Comparison of ENCODE assay signal across 19 cellular contexts in genomic region chr2:43163365-43163715, GRCh38.
DNase-seq lines count a peak whose midpoint lies in the region; ATAC-seq and TF ChIP-seq lines count a peak whose summit lies in the region.
"Had no signal": no experiment of that assay in that cellular context is flagged by ENCODE, and none has a peak within 500 bp of the region (broad histone marks: within the 10 kb centered on the region; RNA-seq: fewer than 3 reads in every experiment).

No MANE protein-coding gene starts in this region.

- CTCF ChIA-PET in CD8-positive, alpha-beta T cell (lab: Charles Lee): interaction anchor here (1.1 to 26.6 kb wide), 4 partner anchors 8 to 216 kb away, joined by 3 to 537 read pairs (median 22); partner anchors contain the start of gene ZFP36L2
- CTCF ChIA-PET in RWPE1 (lab: Yijun Ruan, JAX): no interaction called here

- H3K36me3 ChIP-seq in CD8-positive, alpha-beta T cell (ENCODE audit: insufficient read depth, low read length): no peaks in the 10 kb centered on the region
- no peaks in the 10 kb centered on the region for H3K36me3 ChIP-seq in neutrophil
- H3K36me3 ChIP-seq: left ventricle myocardium inferior, MG63, prostate gland had no signal

- POLR2A ChIA-PET in CD8-positive, alpha-beta T cell (lab: Charles Lee): interaction anchor here (28.3 kb wide), 1 partner anchor 59 kb away, joined by 828 read pairs; the partner anchor contains the start of gene ZFP36L2
- POLR2A ChIA-PET in RWPE1 (lab: Yijun Ruan, JAX; ENCODE audit: low non-redundant PET): no interaction called here

- H3K27ac ChIP-seq in CD8-positive, alpha-beta T cell (ENCODE audit: low read depth, low read length): no peak overlapping the region
- H3K27ac ChIP-seq in RWPE1: peak overlapping the region; percentile 100
- H3K27ac ChIP-seq in neutrophil: peak overlapping the region; percentile 27
- H3K27ac ChIP-seq: coronary artery, left ventricle myocardium inferior, prostate gland had no signal

- no peaks in the 10 kb centered on the region for H3K9me3 ChIP-seq in CD8-positive, alpha-beta T cell (ENCODE audit: low read length)
- no peaks in the 10 kb centered on the region for H3K9me3 ChIP-seq in neutrophil
- H3K9me3 ChIP-seq: left ventricle myocardium inferior, MG63, prostate gland had no signal

- intact Hi-C loops in CD8-positive, alpha-beta T cell (cut with DNase I, micrococcal nuclease): no loop called here

- H3K36me3 Mint-ChIP-seq in CD8-positive, alpha-beta T cell: no peaks in the 10 kb centered on the region

- no peaks in the 10 kb centered on the region for H3K27me3 Mint-ChIP-seq in CD8-positive, alpha-beta T cell (ENCODE audit: low read depth)

- no peak for DNase-seq in CD8-positive, alpha-beta T cell
- no peak for DNase-seq in RWPE1 (ENCODE audit: low spot score)
- peak; percentile 17 for DNase-seq in fibroblast of gingiva (ENCODE audit: low read depth)
- DNase-seq: activated CD4-positive, CD25-positive, alpha-beta regulatory T cell treated with anti-CD3 and anti-CD28 coated beads, Interleukin-2, amount 50 U/mL, for 72 hours; activated CD8-positive, alpha-beta memory T cell treated with anti-CD3 and anti-CD28 coated beads, Interleukin-2, amount 50 U/mL, for 4 hours; DMS153; left ventricle myocardium inferior; MG63; NCI-H1694 treated with DMSO at 0.1 percent for 48 hours; stimulated activated CD4-positive, alpha-beta T cell treated with anti-CD3 and anti-CD28 coated beads, Interleukin-4, amount 100 ng/mL, for 1 hour; substantia nigra had no signal

- no peaks in the 10 kb centered on the region for H3K9me3 Mint-ChIP-seq in CD8-positive, alpha-beta T cell

- no peaks in the 10 kb centered on the region for H3K27me3 ChIP-seq in CD8-positive, alpha-beta T cell (ENCODE audit: insufficient read depth, low read length)
- no peaks in the 10 kb centered on the region for H3K27me3 ChIP-seq in neutrophil
- H3K27me3 ChIP-seq: MG63 had no signal

- peaks cover 79% of the 10 kb centered on the region for H3K4me1 Mint-ChIP-seq in CD8-positive, alpha-beta T cell (ENCODE audit: low read depth)

- TF ChIP-seq CTCF in CD8-positive, alpha-beta T cell (IDR thresholded peaks at IDR 0.05): no peak
- TF ChIP-seq CTCF in RWPE1 (conservative IDR thresholded peaks at IDR 0.05; ENCODE audit: low read depth) (no peak), neutrophil (IDR thresholded peaks at IDR 0.05) (no peak)

- no peak for ATAC-seq in CD8-positive, alpha-beta T cell
- ATAC-seq in GM21723 (IDR thresholded peaks at IDR 0.05; ENCODE audit: unreplicated experiment) (no peak), HG03342 (IDR thresholded peaks at IDR 0.05; ENCODE audit: unreplicated experiment) (no peak), GM18909 (IDR thresholded peaks at IDR 0.05; ENCODE audit: poor library complexity, unreplicated experiment) (no peak)
- ATAC-seq: SK-N-SH treated with all-trans-retinoic acid at 6 μM for 48 hours had no signal

- H3K27ac Mint-ChIP-seq in CD8-positive, alpha-beta T cell: peak overlapping the region; percentile 50

- no peak overlapping the region for H3K4me3 Mint-ChIP-seq in CD8-positive, alpha-beta T cell

- no peak overlapping the region for H3K4me3 ChIP-seq in CD8-positive, alpha-beta T cell (ENCODE audit: low read depth, low read length)
- H3K4me3 ChIP-seq in neutrophil (ENCODE audit: low read depth in 1 of 2, low read length in 1 of 2): no peak overlapping the region
- H3K4me3 ChIP-seq: coronary artery, left ventricle myocardium inferior, MG63, prostate gland, skin epidermis had no signal

- peaks cover 60% of the 10 kb centered on the region for H3K4me1 ChIP-seq in CD8-positive, alpha-beta T cell (ENCODE audit: insufficient read depth, low read length)
- peaks cover 48 to 56% of the 10 kb centered on the region in 2 experiments for H3K4me1 ChIP-seq in neutrophil (ENCODE audit: control insufficient read depth in 1 of 2, insufficient read depth in 1 of 2, low read depth in 1 of 2, low read length in 1 of 2)
